24 cellular contexts compared by ENCODE assay signal in genomic region chr11:44870142-44870541, GRCh38.
A peak's percentile ranks its signal among the peaks of the same experiment; 100 is the strongest.
DNase-seq lines count a peak whose midpoint lies in the region; TF ChIP-seq lines count a peak whose summit lies in the region.
"Had no signal": no experiment of that assay in that cellular context is flagged by ENCODE, and none has a peak within 500 bp of the region (broad histone marks: within the 10 kb centered on the region; RNA-seq: fewer than 3 reads in every experiment).

No MANE protein-coding gene starts in this region.

- no peaks in the 10 kb centered on the region for H4K20me1 ChIP-seq in KMS-11 (ENCODE audit: insufficient read depth)

- H3K27me3 ChIP-seq in KMS-11 (ENCODE audit: insufficient read depth, low read depth) (no peaks in the 10 kb centered on the region), esophagus muscularis mucosa (no peaks in the 10 kb centered on the region), sigmoid colon (no peaks in the 10 kb centered on the region)
- H3K27me3 ChIP-seq: ascending aorta, stomach, thyroid gland had no signal

- no peaks in the 10 kb centered on the region for H3K79me2 ChIP-seq in KMS-11 (ENCODE audit: insufficient read depth, low read depth)

- H3K9me3 ChIP-seq in esophagus muscularis mucosa (no peaks in the 10 kb centered on the region), sigmoid colon (no peaks in the 10 kb centered on the region)
- H3K9me3 ChIP-seq: ascending aorta, stomach, thyroid gland had no signal

- peak; percentile 80 for DNase-seq in OCI-M1 (lab: John Stamatoyannopoulos, UW)
- DNase-seq in esophagus muscularis mucosa (ENCODE audit: extremely low spot score), result no peak
- DNase-seq in sigmoid colon, result no peak
- no peak for DNase-seq in occipital lobe (lab: John Stamatoyannopoulos, UW)
- DNase-seq in AG08395 (ENCODE audit: low spot score), result no peak
- no peak for DNase-seq in foreskin melanocyte
- DNase-seq: activated CD4-positive, CD25-positive, alpha-beta regulatory T cell; activated CD8-positive, alpha-beta memory T cell treated with anti-CD3 and anti-CD28 coated beads, Interleukin-2, amount 10 ng/mL, durations not matched to agents 7 days and 5 days; activated gamma-delta T cell; activated T-cell treated with anti-CD3 and anti-CD28 coated beads, Interleukin-2, amount 50 U/mL, for 4 hours; caudate nucleus; hypothalamus; natural killer cell; NCI-H1092; NCI-H187; NCI-H446 treated with DMSO at 0.1 percent for 48 hours; PC-3; right cardiac atrium; stimulated activated CD4-positive, alpha-beta T cell treated with anti-CD3 and anti-CD28 coated beads, Interleukin-2, amount 100 ng/mL, for 48 hours; stomach; thyroid gland had no signal

- H3K4me3 ChIP-seq in KMS-11 (IDR thresholded peaks at IDR 0.05; ENCODE audit: insufficient read depth, low read depth, low read length) (no peak overlapping the region), esophagus muscularis mucosa (no peak overlapping the region), sigmoid colon (no peak overlapping the region)
- H3K4me3 ChIP-seq: ascending aorta, lung, stomach, thyroid gland had no signal

- no peak for TF ChIP-seq POLR2A in esophagus muscularis mucosa (IDR thresholded peaks at IDR 0.05; ENCODE audit: low read depth)
- TF ChIP-seq POLR2A in sigmoid colon (IDR thresholded peaks at IDR 0.05), result no peak

- no peak for TF ChIP-seq EP300 in esophagus muscularis mucosa (IDR thresholded peaks at IDR 0.05)
- no peak for TF ChIP-seq EP300 in sigmoid colon (IDR thresholded peaks at IDR 0.05)

- no peak overlapping the region for H2AFZ ChIP-seq in KMS-11 (ENCODE audit: low read depth)

- intact Hi-C loops in esophagus muscularis mucosa (cut with DNase I) (no loop called here), sigmoid colon (cut with DNase I) (no loop called here)

- 43% methylated on average over 3 of the region's 3 CpGs for WGBS in esophagus muscularis mucosa
- WGBS in sigmoid colon, 2 donors, result 72 to 76% methylated on average over 3 of the region's 3 CpGs

- H3K27ac ChIP-seq in KMS-11, result peak overlapping the region; percentile 31
- peak overlapping the region; percentile 59 to 95 (median 70) for H3K27ac ChIP-seq in esophagus muscularis mucosa (replicated peaks in 1 of 4)
- peak overlapping the region; percentile 58 to 77 (median 71) for H3K27ac ChIP-seq in sigmoid colon
- H3K27ac ChIP-seq: ascending aorta, thyroid gland had no signal

- H3K36me3 ChIP-seq in KMS-11 (ENCODE audit: insufficient read depth) (no peaks in the 10 kb centered on the region), esophagus muscularis mucosa (peaks cover 0 to 8% (median 0%) of the 10 kb centered on the region in 4 donors), sigmoid colon (no peaks in the 10 kb centered on the region)
- H3K36me3 ChIP-seq: ascending aorta, stomach, thyroid gland had no signal

- no peak overlapping the region for H3K9ac ChIP-seq in KMS-11

- H3K4me1 ChIP-seq in KMS-11 (ENCODE audit: low read depth, poor library complexity, severe bottlenecking), result peaks cover 60% of the 10 kb centered on the region
- H3K4me1 ChIP-seq in esophagus muscularis mucosa, result peaks cover 19 to 64% (median 53%) of the 10 kb centered on the region in 4 donors
- H3K4me1 ChIP-seq in sigmoid colon, result peaks cover 0 to 47% (median 35%) of the 10 kb centered on the region in 4 donors
- H3K4me1 ChIP-seq: ascending aorta had no signal

- no peak for TF ChIP-seq CTCF in KMS-11 (conservative IDR thresholded peaks at IDR 0.05; ENCODE audit: low read depth, low read length)
- TF ChIP-seq CTCF in esophagus muscularis mucosa (IDR thresholded peaks at IDR 0.05), result no peak
- TF ChIP-seq CTCF in sigmoid colon (IDR thresholded peaks at IDR 0.05), result no peak

- peak overlapping the region; percentile 37 for H3K4me2 ChIP-seq in KMS-11
